ENCODE assay signal across 8 cellular contexts in the genomic region with DNA sequence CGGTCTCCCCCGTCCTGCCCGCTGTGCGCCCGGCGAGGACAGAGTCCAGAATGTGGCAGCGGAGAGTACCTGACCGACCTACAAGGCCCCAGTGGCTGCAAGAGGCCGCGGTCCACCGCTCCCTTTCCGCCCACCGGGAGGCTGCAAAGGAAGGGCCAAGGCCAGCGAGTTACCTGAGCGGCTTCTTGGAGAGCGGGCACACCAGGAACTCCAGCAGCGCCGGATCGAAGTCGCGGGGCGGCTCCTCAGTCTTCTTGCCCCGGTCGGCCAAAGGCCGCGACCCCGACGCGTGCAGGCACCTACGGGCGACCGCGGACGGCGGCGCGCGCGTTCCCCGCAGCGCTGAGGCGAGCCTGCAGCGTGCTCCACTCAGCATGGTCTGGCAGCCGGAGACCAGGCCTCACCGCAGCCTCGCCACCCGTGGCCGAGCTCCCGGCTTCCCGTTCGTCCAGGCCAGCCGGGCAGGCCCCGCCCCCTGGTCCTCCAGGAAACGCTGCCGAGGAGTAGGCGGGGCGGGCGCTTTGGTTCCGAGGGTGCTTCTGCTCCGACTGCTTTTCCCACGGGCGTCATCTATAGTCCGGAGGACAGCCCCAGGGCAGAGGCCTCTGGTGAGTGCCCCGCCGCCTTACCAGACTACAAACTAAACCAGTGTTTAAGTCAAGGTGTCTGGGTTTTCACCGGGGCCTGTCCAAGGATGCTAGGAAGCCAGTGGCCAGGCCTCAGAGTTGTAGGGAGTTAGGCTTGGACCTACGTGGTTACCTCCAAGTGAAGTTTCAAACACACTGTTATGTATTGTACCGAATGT. TPM values are rescaled to one million over a fixed set of nuclear protein-coding genes. Genes with fewer than 3 reads are reported as not detected.
DNase-seq lines count a peak whose midpoint lies in the region; ATAC-seq and TF ChIP-seq lines count a peak whose summit lies in the region.

A gene with protein sequence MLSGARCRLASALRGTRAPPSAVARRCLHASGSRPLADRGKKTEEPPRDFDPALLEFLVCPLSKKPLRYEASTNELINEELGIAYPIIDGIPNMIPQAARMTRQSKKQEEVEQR (minus strand): TSS at position 452 of the 805 bp plus-strand sequence. CDS start 76 bp downstream, at position 376.

- peaks cover 2% of the 10 kb centered on the region for H3K36me3 Mint-ChIP-seq in activated T-cell treated with anti-CD3 and anti-CD28 coated beads, Interleukin-2, amount 50 U/mL, for 4 hours (ENCODE audit: insufficient read depth)

- peak within 1 kb of the TSS; percentile 96 for H3K4me3 Mint-ChIP-seq in activated T-cell treated with anti-CD3 and anti-CD28 coated beads, Interleukin-2, amount 50 U/mL, for 4 hours

- H3K27me3 Mint-ChIP-seq in activated T-cell treated with anti-CD3 and anti-CD28 coated beads, Interleukin-2, amount 50 U/mL, for 4 hours (ENCODE audit: low read depth), result no peaks in the 10 kb centered on the region

- ATAC-seq in GM21717 (IDR thresholded peaks at IDR 0.05; ENCODE audit: unreplicated experiment), result peak; percentile 92
- ATAC-seq in activated T-cell treated with anti-CD3 and anti-CD28 coated beads, Interleukin-2, amount 50 U/mL, for 4 hours, result peak; percentile 78 to 82

- no peaks in the 10 kb centered on the region for H3K4me1 ChIP-seq in esophagus (ENCODE audit: control insufficient read depth in 2 of 2, insufficient read depth in 2 of 2, low read length in 1 of 2)
- H3K4me1 ChIP-seq in mucosa of stomach (ENCODE audit: control insufficient read depth, insufficient read depth, low read length), result peaks cover 20% of the 10 kb centered on the region

- no peaks in the 10 kb centered on the region for H3K9me3 Mint-ChIP-seq in activated T-cell treated with anti-CD3 and anti-CD28 coated beads, Interleukin-2, amount 50 U/mL, for 4 hours

- no peaks in the 10 kb centered on the region for H3K27me3 ChIP-seq in esophagus (ENCODE audit: control insufficient read depth in 1 of 2, insufficient read depth in 2 of 2, low read length in 2 of 2)
- H3K27me3 ChIP-seq in mucosa of stomach (ENCODE audit: control insufficient read depth, insufficient read depth, low read length), result no peaks in the 10 kb centered on the region

- H3K36me3 ChIP-seq in esophagus (ENCODE audit: control insufficient read depth in 2 of 2, insufficient read depth in 2 of 2, low read length in 1 of 2) (peaks cover 0 to 4% of the 10 kb centered on the region in 2 donors), mucosa of stomach (ENCODE audit: control insufficient read depth, insufficient read depth, low read length) (no peaks in the 10 kb centered on the region)

- H3K9me3 ChIP-seq in esophagus (ENCODE audit: control insufficient read depth in 2 of 2, insufficient read depth in 1 of 2, low read depth in 1 of 2, low read length in 1 of 2) (no peaks in the 10 kb centered on the region), mucosa of stomach (ENCODE audit: control insufficient read depth, low read length) (no peaks in the 10 kb centered on the region)

- WGBS in esophagus, 2 donors, result 0% methylated on average over 67 to 68 of the region's 68 CpGs

- H3K4me3 ChIP-seq in Jurkat, Clone E6-1 (ENCODE audit: low read length), result peak within 1 kb of the TSS; percentile 69
- H3K4me3 ChIP-seq in esophagus (ENCODE audit: low read depth in 1 of 2, low read length in 2 of 2) (peak within 1 kb of the TSS; percentile 83 to 86), mucosa of stomach (ENCODE audit: low read length) (peak within 1 kb of the TSS; percentile 89)

- peak; percentile 95 for DNase-seq in DMS53 (lab: John Stamatoyannopoulos, UW)
- DNase-seq in Jurkat, Clone E6-1 (ENCODE audit: low read depth, low spot score), result peak; percentile 26
- DNase-seq in activated T-cell treated with anti-CD3 and anti-CD28 coated beads, Interleukin-2, amount 50 U/mL, for 4 hours, result peak; percentile 70
- DNase-seq in stimulated activated CD8-positive, alpha-beta memory T cell treated with anti-CD3 and anti-CD28 coated beads, Interleukin-7, amount 100 ng/mL, for 1 hour (ENCODE audit: low read depth in 2 of 2), result peak; percentile 44 to 58

- H3K9ac ChIP-seq in mucosa of stomach (ENCODE audit: low read length), result peak within 1 kb of the TSS; percentile 96

- peak within 1 kb of the TSS; percentile 79 to 92 for H3K27ac ChIP-seq in esophagus (ENCODE audit: low read depth in 2 of 2, low read length in 1 of 2)

- H3K4me1 Mint-ChIP-seq in activated T-cell treated with anti-CD3 and anti-CD28 coated beads, Interleukin-2, amount 50 U/mL, for 4 hours (ENCODE audit: low read depth), result peaks cover 28% of the 10 kb centered on the region

TF ChIP-seq in PFSK-1, 5 proteins besides CTCF, POLR2A, EP300 and RAD21:
- TF ChIP-seq POLR2AphosphoS5 (IDR thresholded peaks at IDR 0.05; ENCODE audit: low read depth, low read length), result peak; percentile 88
- TF ChIP-seq, protein P1, sequence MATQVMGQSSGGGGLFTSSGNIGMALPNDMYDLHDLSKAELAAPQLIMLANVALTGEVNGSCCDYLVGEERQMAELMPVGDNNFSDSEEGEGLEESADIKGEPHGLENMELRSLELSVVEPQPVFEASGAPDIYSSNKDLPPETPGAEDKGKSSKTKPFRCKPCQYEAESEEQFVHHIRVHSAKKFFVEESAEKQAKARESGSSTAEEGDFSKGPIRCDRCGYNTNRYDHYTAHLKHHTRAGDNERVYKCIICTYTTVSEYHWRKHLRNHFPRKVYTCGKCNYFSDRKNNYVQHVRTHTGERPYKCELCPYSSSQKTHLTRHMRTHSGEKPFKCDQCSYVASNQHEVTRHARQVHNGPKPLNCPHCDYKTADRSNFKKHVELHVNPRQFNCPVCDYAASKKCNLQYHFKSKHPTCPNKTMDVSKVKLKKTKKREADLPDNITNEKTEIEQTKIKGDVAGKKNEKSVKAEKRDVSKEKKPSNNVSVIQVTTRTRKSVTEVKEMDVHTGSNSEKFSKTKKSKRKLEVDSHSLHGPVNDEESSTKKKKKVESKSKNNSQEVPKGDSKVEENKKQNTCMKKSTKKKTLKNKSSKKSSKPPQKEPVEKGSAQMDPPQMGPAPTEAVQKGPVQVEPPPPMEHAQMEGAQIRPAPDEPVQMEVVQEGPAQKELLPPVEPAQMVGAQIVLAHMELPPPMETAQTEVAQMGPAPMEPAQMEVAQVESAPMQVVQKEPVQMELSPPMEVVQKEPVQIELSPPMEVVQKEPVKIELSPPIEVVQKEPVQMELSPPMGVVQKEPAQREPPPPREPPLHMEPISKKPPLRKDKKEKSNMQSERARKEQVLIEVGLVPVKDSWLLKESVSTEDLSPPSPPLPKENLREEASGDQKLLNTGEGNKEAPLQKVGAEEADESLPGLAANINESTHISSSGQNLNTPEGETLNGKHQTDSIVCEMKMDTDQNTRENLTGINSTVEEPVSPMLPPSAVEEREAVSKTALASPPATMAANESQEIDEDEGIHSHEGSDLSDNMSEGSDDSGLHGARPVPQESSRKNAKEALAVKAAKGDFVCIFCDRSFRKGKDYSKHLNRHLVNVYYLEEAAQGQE (IDR thresholded peaks at IDR 0.05; ENCODE audit: insufficient read depth in 1 of 2, low read depth in 2 of 2, low read length in 2 of 2), result peak in 1 of 2 experiments; percentile 25; a peak in 1 of 4 replicates
- TF ChIP-seq TAF1 (IDR thresholded peaks at IDR 0.05; ENCODE audit: borderline replicate concordance, insufficient read depth, low read length), result peak; percentile 96
- TF ChIP-seq FOXP2 (optimal IDR thresholded peaks at IDR 0.05; ENCODE audit: borderline replicate concordance, extremely low read depth, extremely low read length, insufficient read depth), result peak; percentile 48
- no peak for TF ChIP-seq SIN3A (IDR thresholded peaks at IDR 0.05; ENCODE audit: borderline replicate concordance, insufficient read depth, low read length)

RNA-seq across cellular contexts. Expression of the gene that starts here (rescaled TPM):
- polyA plus RNA-seq in Jurkat, Clone E6-1 (2012; ENCODE audit: insufficient read depth, insufficient read length), result 19.6 TPM
- 53.5 TPM for polyA plus RNA-seq in PFSK-1 (2012; ENCODE audit: insufficient read length, low read depth)
- 10 to 100 TPM; 71.2 to 73.1 (median 72.9) TPM for total RNA-seq in activated T-cell treated with anti-CD3 and anti-CD28 coated beads, Interleukin-2, amount 50 U/mL, for 4 hours
- polyA plus RNA-seq in esophagus, result 10 to 100 TPM; 62.0 to 82.4 TPM

Comparison
In these comparisons a context has a peak if more than half of its experiments do, and no peak if none do; other contexts are left out.
1. Peak in every context shown above with its lines: DNase-seq, ATAC-seq, H3K4me3 ChIP-seq and H3K27ac ChIP-seq.
2. DNase-seq: peak in every context shown above with its lines; median percentile 95 in DMS53; 70 in activated T-cell treated with anti-CD3 and anti-CD28 coated beads, Interleukin-2, amount 50 U/mL, for 4 hours; 51 in stimulated activated CD8-positive, alpha-beta memory T cell treated with anti-CD3 and anti-CD28 coated beads, Interleukin-7, amount 100 ng/mL, for 1 hour; 26 in Jurkat, Clone E6-1.